Comparison of ENCODE assay signal across 2 cellular contexts in the genomic region with DNA sequence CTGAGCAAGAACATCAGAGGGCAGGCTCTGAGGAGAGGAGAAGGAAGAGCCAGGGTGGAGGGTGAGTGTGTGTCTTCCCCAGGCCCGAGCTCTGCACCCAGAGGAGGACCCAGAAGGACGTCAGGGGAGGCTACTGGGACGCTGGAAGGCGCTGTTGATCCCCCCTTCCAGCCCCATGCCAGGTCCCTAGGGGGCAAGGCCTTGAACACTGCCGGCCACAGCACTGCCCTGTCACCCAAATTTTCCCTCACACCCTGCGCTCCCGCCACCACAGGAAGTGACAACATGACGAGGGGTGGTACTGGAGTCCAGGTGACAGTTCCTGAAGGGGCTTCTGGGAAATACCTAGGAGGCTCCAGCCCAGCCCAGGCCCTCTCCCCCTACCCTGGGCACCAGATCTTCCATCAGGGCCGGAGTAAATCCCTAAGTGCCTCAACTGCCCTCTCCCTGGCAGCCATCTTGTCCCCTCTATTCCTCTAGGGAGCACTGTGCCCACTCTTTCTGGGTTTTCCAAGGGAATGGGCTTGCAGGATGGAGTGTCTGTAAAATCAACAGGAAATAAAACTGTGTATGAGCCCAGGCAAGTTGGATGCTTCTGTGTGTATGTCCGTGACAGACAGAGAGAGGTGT.
TF ChIP-seq lines count a peak whose summit lies in the region.

No MANE protein-coding gene starts in this region.

TF ChIP-seq in HEK293, 187 proteins besides CTCF, POLR2A, EP300 and RAD21:
- no peak for TF ChIP-seq ZNF16 (tag by site-specific recombination; IDR thresholded peaks at IDR 0.05; ENCODE audit: low read depth)
- TF ChIP-seq ZBTB8A (tag by site-specific recombination; IDR thresholded peaks at IDR 0.05), result 0 out of 2 replicates have a peak, but pooled peaks have one; percentile 16

TF ChIP-seq in GM12878, 131 proteins besides CTCF, POLR2A, EP300 and RAD21:
- peak; percentile 59 for TF ChIP-seq YY1 (IDR thresholded peaks at IDR 0.05; ENCODE audit: low read depth, low read length)
- TF ChIP-seq, protein P1, sequence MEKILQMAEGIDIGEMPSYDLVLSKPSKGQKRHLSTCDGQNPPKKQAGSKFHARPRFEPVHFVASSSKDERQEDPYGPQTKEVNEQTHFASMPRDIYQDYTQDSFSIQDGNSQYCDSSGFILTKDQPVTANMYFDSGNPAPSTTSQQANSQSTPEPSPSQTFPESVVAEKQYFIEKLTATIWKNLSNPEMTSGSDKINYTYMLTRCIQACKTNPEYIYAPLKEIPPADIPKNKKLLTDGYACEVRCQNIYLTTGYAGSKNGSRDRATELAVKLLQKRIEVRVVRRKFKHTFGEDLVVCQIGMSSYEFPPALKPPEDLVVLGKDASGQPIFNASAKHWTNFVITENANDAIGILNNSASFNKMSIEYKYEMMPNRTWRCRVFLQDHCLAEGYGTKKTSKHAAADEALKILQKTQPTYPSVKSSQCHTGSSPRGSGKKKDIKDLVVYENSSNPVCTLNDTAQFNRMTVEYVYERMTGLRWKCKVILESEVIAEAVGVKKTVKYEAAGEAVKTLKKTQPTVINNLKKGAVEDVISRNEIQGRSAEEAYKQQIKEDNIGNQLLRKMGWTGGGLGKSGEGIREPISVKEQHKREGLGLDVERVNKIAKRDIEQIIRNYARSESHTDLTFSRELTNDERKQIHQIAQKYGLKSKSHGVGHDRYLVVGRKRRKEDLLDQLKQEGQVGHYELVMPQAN (conservative IDR thresholded peaks at IDR 0.05), result no peak
- 0 out of 2 replicates have a peak, but pooled peaks have one; percentile 20 for TF ChIP-seq DPF2 (IDR thresholded peaks at IDR 0.05)
- TF ChIP-seq IKZF1 (conservative IDR thresholded peaks at IDR 0.05), result peak; percentile 28; the same call in 1 of the 2 replicates
